Comparison of ENCODE assay signal across 1 cellular context in genomic region chr20:38084425-38084951, GRCh38.
TF ChIP-seq lines count a peak whose summit lies in the region.

No MANE protein-coding gene starts in this region.

TF ChIP-seq in GM23338, 12 proteins besides CTCF, POLR2A, EP300 and RAD21 (continued from another document):
- TF ChIP-seq REST (IDR thresholded peaks at IDR 0.05; ENCODE audit: unreplicated experiment) (no peak), POLR2AphosphoS5 (IDR thresholded peaks at IDR 0.05; ENCODE audit: low read depth) (no peak), ZNF114 (CRISPR knock-in tag; IDR thresholded peaks at IDR 0.05) (no peak)
